1 cellular context compared by ENCODE assay signal in genomic region chr7:101902680-101903504, GRCh38.
TF ChIP-seq lines count a peak whose summit lies in the region.

No MANE protein-coding gene starts in this region.

TF ChIP-seq in K562, 482 proteins besides CTCF, POLR2A, EP300 and RAD21 (continued from another document and continues in another):
- TF ChIP-seq MGA (IDR thresholded peaks at IDR 0.05) (peak; percentile 15; the same call in 1 of the 2 replicates), TGIF2 (CRISPR knock-in tag; IDR thresholded peaks at IDR 0.05) (no peak), NONO (IDR thresholded peaks at IDR 0.05; ENCODE audit: low read depth in 2 of 2, low read length in 1 of 2) (no peak; a peak in 1 of 4 replicates), ZNF644 (tag; IDR thresholded peaks at IDR 0.05; ENCODE audit: low read depth) (0 out of 2 replicates have a peak, but pooled peaks have one; percentile 16), RERE (CRISPR knock-in tag; IDR thresholded peaks at IDR 0.05; ENCODE audit: borderline replicate concordance) (no peak), ZNF77 (CRISPR knock-in tag; IDR thresholded peaks at IDR 0.05) (no peak), ZNF124 (CRISPR knock-in tag; IDR thresholded peaks at IDR 0.05) (no peak), XRCC4 (IDR thresholded peaks at IDR 0.05; ENCODE audit: extremely low read depth, insufficient read depth, insufficient read length) (no peak), AFF4 (CRISPR knock-in tag; IDR thresholded peaks at IDR 0.05) (no peak), HMGXB4 (CRISPR knock-in tag; IDR thresholded peaks at IDR 0.05) (no peak), ZNF121 (CRISPR knock-in tag; conservative IDR thresholded peaks at IDR 0.05) (peak; percentile 100), OTX1 (CRISPR knock-in tag; IDR thresholded peaks at IDR 0.05) (no peak), KLF13 (tag; IDR thresholded peaks at IDR 0.05; ENCODE audit: borderline replicate concordance, low read depth) (no peak; the same call in 1 of the 2 replicates), EGR1 (conservative IDR thresholded peaks at IDR 0.05) (peak; percentile 18; the same call in 1 of the 2 replicates), CC2D1A (IDR thresholded peaks at IDR 0.05) (peak; percentile 36; the same call in 1 of the 2 replicates), MLX (CRISPR knock-in tag; conservative IDR thresholded peaks at IDR 0.05) (no peak), KLF6 (CRISPR knock-in tag; IDR thresholded peaks at IDR 0.05; ENCODE audit: borderline replicate concordance) (no peak; the same call in 1 of the 2 replicates), PREB (CRISPR knock-in tag; IDR thresholded peaks at IDR 0.05) (no peak), SMAD2 (IDR thresholded peaks at IDR 0.05; ENCODE audit: low read depth, low read length) (no peak), TAF1 (IDR thresholded peaks at IDR 0.05; ENCODE audit: control insufficient read depth, extremely low read depth, insufficient read depth, low read length, severe bottlenecking) (peak; percentile 21), CHAMP1 (IDR thresholded peaks at IDR 0.05) (0 out of 2 replicates have a peak, but pooled peaks have one; percentile 16), ESRRA (IDR thresholded peaks at IDR 0.05; ENCODE audit: borderline replicate concordance, low read depth) (peak; percentile 75), NCOA1 (IDR thresholded peaks at IDR 0.05; ENCODE audit: low read depth) (peak; percentile 84), ZNF175 (CRISPR knock-in tag; IDR thresholded peaks at IDR 0.05; ENCODE audit: low read depth) (peak; percentile 62), HDAC8 (tag; IDR thresholded peaks at IDR 0.05) (peak; percentile 31; the same call in 1 of the 2 replicates)
